In the genomic region with DNA sequence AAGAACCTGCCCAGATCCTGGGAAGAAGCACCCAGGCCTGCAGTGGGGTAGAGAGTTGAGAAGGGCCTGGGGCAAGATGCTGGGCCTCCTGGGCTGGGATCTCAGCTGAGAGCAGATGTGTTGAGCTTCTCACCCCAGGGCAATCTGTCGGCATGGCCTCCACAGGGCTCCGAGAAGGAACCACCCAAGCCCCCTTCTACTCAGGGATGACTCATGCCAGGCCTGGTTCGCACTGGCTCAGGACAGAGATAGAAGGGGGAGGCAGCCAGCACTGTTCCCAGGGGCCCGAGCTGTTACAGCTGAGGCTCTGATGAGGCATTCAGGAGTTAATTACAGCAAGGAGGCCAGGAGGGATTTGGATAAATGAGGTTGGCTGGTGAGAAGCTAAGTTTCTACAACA, we compare ENCODE assay signal across 10 cellular contexts.
DNase-seq lines count a peak whose midpoint lies in the region; TF ChIP-seq lines count a peak whose summit lies in the region.
"Had no signal": no experiment of that assay in that cellular context is flagged by ENCODE, and none has a peak within 500 bp of the region (broad histone marks: within the 10 kb centered on the region; RNA-seq: fewer than 3 reads in every experiment).

No MANE protein-coding gene starts in this region.

- no peak overlapping the region for H3K4me3 ChIP-seq in HFF-Myc (replicated peaks; ENCODE audit: low read depth, low read length)
- H3K4me3 ChIP-seq in liver (ENCODE audit: low read depth in 1 of 3, low read length in 3 of 3) = no peak overlapping the region
- H3K4me3 ChIP-seq in subcutaneous abdominal adipose tissue (ENCODE audit: low read depth in 1 of 5, low read length in 5 of 5) = no peak overlapping the region
- H3K4me3 ChIP-seq: SK-N-MC had no signal

- peak; percentile 67 for DNase-seq in HFF-Myc (ENCODE audit: extremely low read depth, low read depth)
- no peak for DNase-seq in caudate nucleus (lab: John Stamatoyannopoulos, UW)
- DNase-seq in NCI-H2227 (lab: John Stamatoyannopoulos, UW; ENCODE audit: unreplicated experiment) = no peak
- DNase-seq in activated CD4-positive, alpha-beta T cell treated with anti-CD3 and anti-CD28 coated beads, Interleukin-2, amount 50 U/mL, for 1 hour = no peak
- DNase-seq in SIG-M5 (lab: John Stamatoyannopoulos, UW) = no peak
- no peak for DNase-seq in T-helper 9 cell
- DNase-seq: GDM1 had no signal

- H3K36me3 ChIP-seq in liver (ENCODE audit: control insufficient read depth in 4 of 4, insufficient read depth in 3 of 4, low read depth in 1 of 4, low read length in 3 of 4) = no peaks in the 10 kb centered on the region
- no peaks in the 10 kb centered on the region for H3K36me3 ChIP-seq in subcutaneous abdominal adipose tissue (ENCODE audit: control insufficient read depth in 5 of 5, insufficient read depth in 5 of 5, low read length in 5 of 5)

- H3K9me3 ChIP-seq in liver (ENCODE audit: control insufficient read depth in 4 of 4, low read length in 3 of 4) (no peaks in the 10 kb centered on the region), subcutaneous abdominal adipose tissue (ENCODE audit: control insufficient read depth in 5 of 5, low read length in 5 of 5) (no peaks in the 10 kb centered on the region)

- TF ChIP-seq CTCF in HFF-Myc (IDR thresholded peaks at IDR 0.05; ENCODE audit: low read depth, low read length, missing control alignments) = no peak
- no peak for TF ChIP-seq CTCF in liver (IDR thresholded peaks at IDR 0.05; ENCODE audit: low read depth, low read length, missing input control)

- H3K9ac ChIP-seq in liver (ENCODE audit: low read depth in 1 of 2, low read length in 2 of 2) (no peak overlapping the region), subcutaneous abdominal adipose tissue (ENCODE audit: low read length in 5 of 5) (peak overlapping the region in 1 of 5 donors; percentile 33)

- H3K27me3 ChIP-seq in liver (ENCODE audit: control insufficient read depth in 4 of 4, insufficient read depth in 4 of 4, low read length in 3 of 4) (no peaks in the 10 kb centered on the region), subcutaneous abdominal adipose tissue (ENCODE audit: control insufficient read depth in 5 of 5, insufficient read depth in 4 of 5, low read length in 5 of 5) (no peaks in the 10 kb centered on the region)

- no peaks in the 10 kb centered on the region for H3K4me1 ChIP-seq in liver (ENCODE audit: control insufficient read depth in 4 of 4, insufficient read depth in 4 of 4, low read length in 3 of 4)
- H3K4me1 ChIP-seq in subcutaneous abdominal adipose tissue (ENCODE audit: control insufficient read depth in 5 of 5, insufficient read depth in 5 of 5, low read length in 5 of 5) = peaks cover 4 to 39% (median 28%) of the 10 kb centered on the region in 5 donors

- 86% methylated on average over 4 of the region's 4 CpGs for WGBS in liver

- H3K27ac ChIP-seq in caudate nucleus (ENCODE audit: low read depth, low read length) (peak overlapping the region; percentile 52), liver (ENCODE audit: low read depth in 1 of 2, low read length in 2 of 2) (peak overlapping the region; percentile 36 to 39), subcutaneous abdominal adipose tissue (ENCODE audit: low read depth, low read length) (peak overlapping the region; percentile 13)
- H3K27ac ChIP-seq: SK-N-MC had no signal

- no peak for TF ChIP-seq RAD21 in liver (IDR thresholded peaks at IDR 0.05)

TF ChIP-seq in liver, 16 proteins besides CTCF, POLR2A, EP300 and RAD21:
- TF ChIP-seq, protein P1, sequence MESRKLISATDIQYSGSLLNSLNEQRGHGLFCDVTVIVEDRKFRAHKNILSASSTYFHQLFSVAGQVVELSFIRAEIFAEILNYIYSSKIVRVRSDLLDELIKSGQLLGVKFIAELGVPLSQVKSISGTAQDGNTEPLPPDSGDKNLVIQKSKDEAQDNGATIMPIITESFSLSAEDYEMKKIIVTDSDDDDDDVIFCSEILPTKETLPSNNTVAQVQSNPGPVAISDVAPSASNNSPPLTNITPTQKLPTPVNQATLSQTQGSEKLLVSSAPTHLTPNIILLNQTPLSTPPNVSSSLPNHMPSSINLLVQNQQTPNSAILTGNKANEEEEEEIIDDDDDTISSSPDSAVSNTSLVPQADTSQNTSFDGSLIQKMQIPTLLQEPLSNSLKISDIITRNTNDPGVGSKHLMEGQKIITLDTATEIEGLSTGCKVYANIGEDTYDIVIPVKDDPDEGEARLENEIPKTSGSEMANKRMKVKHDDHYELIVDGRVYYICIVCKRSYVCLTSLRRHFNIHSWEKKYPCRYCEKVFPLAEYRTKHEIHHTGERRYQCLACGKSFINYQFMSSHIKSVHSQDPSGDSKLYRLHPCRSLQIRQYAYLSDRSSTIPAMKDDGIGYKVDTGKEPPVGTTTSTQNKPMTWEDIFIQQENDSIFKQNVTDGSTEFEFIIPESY (IDR thresholded peaks at IDR 0.05) = no peak
- TF ChIP-seq JUND (IDR thresholded peaks at IDR 0.05) (no peak), GABPA (IDR thresholded peaks at IDR 0.05 in 1 of 2, conservative IDR thresholded peaks at IDR 0.05 in 1 of 2) (no peak), RXRA (IDR thresholded peaks at IDR 0.05) (no peak), FOXA1 (IDR thresholded peaks at IDR 0.05) (no peak)
- TF ChIP-seq, protein P2, sequence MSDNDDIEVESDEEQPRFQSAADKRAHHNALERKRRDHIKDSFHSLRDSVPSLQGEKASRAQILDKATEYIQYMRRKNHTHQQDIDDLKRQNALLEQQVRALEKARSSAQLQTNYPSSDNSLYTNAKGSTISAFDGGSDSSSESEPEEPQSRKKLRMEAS (IDR thresholded peaks at IDR 0.05) = no peak
TF ChIP-seq in liver: peak in this region for 0.
